11 cellular contexts compared by ENCODE assay signal in genomic region chr2:10452956-10453885, GRCh38. TPM values are rescaled to one million over a fixed set of nuclear protein-coding genes. Genes with fewer than 3 reads are reported as not detected.
DNase-seq lines count a peak whose midpoint lies in the region; ATAC-seq, FAIRE-seq and TF ChIP-seq lines count a peak whose summit lies in the region.
"Had no signal": no experiment of that assay in that cellular context is flagged by ENCODE, and none has a peak within 500 bp of the region (broad histone marks: within the 10 kb centered on the region; RNA-seq: fewer than 3 reads in every experiment).

No MANE protein-coding gene starts in this region.

- no peak for TF ChIP-seq EP300 in A549 (IDR thresholded peaks at IDR 0.05)

- no peak overlapping the region for H3K4me3 ChIP-seq in A549
- no peak overlapping the region for H3K4me3 ChIP-seq in testis
- no peak overlapping the region for H3K4me3 ChIP-seq in brain microvascular endothelial cell (ENCODE audit: low read depth, low read length)

- intact Hi-C loops in testis (cut with DNase I; ENCODE audit: low total_unique reads): no loop called here

- TF ChIP-seq POLR2A in A549 (IDR thresholded peaks at IDR 0.05; ENCODE audit: low read length) (no peak), testis (IDR thresholded peaks at IDR 0.05) (no peak)

- no peak for TF ChIP-seq RAD21 in A549 (conservative IDR thresholded peaks at IDR 0.05 in 1 of 2, IDR thresholded peaks at IDR 0.05 in 1 of 2)

- no peaks in the 10 kb centered on the region for H3K36me3 ChIP-seq in testis (ENCODE audit: low read depth, missing control alignments)
- H3K36me3 ChIP-seq in brain microvascular endothelial cell (replicated peaks): no peaks in the 10 kb centered on the region

- no peak for FAIRE-seq in A549 (lab: Jason Lieb, UNC)
- FAIRE-seq: H1 had no signal

- no peaks in the 10 kb centered on the region for H3K9me3 ChIP-seq in A549
- no peaks in the 10 kb centered on the region for H3K9me3 ChIP-seq in testis

- DNase-seq in A549 (ENCODE audit: low read depth in 1 of 2, low spot score in 1 of 2): no peak
- peak; percentile 70 for DNase-seq in COR-L47 (lab: John Stamatoyannopoulos, UW)
- DNase-seq in NCI-H345 treated with DMSO at 0.1 percent for 48 hours (lab: John Stamatoyannopoulos, UW; ENCODE audit: unreplicated experiment): peak; percentile 81
- no peak for DNase-seq in foreskin keratinocyte
- no peak for DNase-seq in testis
- no peak for DNase-seq in brain microvascular endothelial cell
- DNase-seq: MV-4-11, Right ventricle myocardium superior had no signal

- peak overlapping the region; percentile 46 to 79; a peak in 5 of 6 replicates for H3K27ac ChIP-seq in A549
- H3K27ac ChIP-seq in foreskin keratinocyte: peak overlapping the region; percentile 75
- H3K27ac ChIP-seq in testis: no peak overlapping the region
- H3K27ac ChIP-seq in brain microvascular endothelial cell: no peak overlapping the region

- in situ Hi-C loops in brain microvascular endothelial cell (cut with HindIII; ENCODE audit: low pct_ligation_motif_present, low sequenced_read_pairs): no loop called here

- POLR2A ChIA-PET in A549 (lab: Yijun Ruan, JAX): no interaction called here

- 90% methylated on average over 17 of the region's 17 CpGs for WGBS in A549 (ENCODE audit: missing lambda C conversion rate)
- 90 to 91% methylated on average over 17 of the region's 17 CpGs for WGBS in testis, 2 donors

- H3K4me2 ChIP-seq in A549: peak overlapping the region; percentile 60

- H3K27me3 ChIP-seq in foreskin keratinocyte: no peaks in the 10 kb centered on the region
- H3K27me3 ChIP-seq in testis: no peaks in the 10 kb centered on the region
- no peaks in the 10 kb centered on the region for H3K27me3 ChIP-seq in brain microvascular endothelial cell (replicated peaks)

- TF ChIP-seq CTCF in A549 (IDR thresholded peaks at IDR 0.05): no peak
- no peak for TF ChIP-seq CTCF in foreskin keratinocyte (conservative IDR thresholded peaks at IDR 0.05)
- TF ChIP-seq CTCF in testis (IDR thresholded peaks at IDR 0.05): no peak
- TF ChIP-seq CTCF in brain microvascular endothelial cell (IDR thresholded peaks at IDR 0.05; ENCODE audit: low read depth, low read length, missing control alignments): no peak

- H3K4me1 ChIP-seq in A549 (peaks cover 55% of the 10 kb centered on the region), foreskin keratinocyte (peaks cover 28% of the 10 kb centered on the region), testis (peaks cover 8% of the 10 kb centered on the region)

- ATAC-seq in A549 (no peak), foreskin keratinocyte (no peak), HG03378 (IDR thresholded peaks at IDR 0.05; ENCODE audit: unreplicated experiment) (no peak), HG03108 (IDR thresholded peaks at IDR 0.05; ENCODE audit: unreplicated experiment) (no peak)

- CTCF ChIA-PET in A549 (lab: Yijun Ruan, JAX): interaction anchor here (0.7 to 1.6 kb wide), 9 partner anchors 8 to 175 kb away, joined by 3 to 5 read pairs (median 3); no protein-coding TSS in a partner anchor

TF ChIP-seq in A549, 52 proteins besides CTCF, POLR2A, EP300 and RAD21:
- no peak for TF ChIP-seq HDAC2 (IDR thresholded peaks at IDR 0.05)
- no peak for TF ChIP-seq MYC (IDR thresholded peaks at IDR 0.05; ENCODE audit: borderline replicate concordance, low read length)
- no peak for TF ChIP-seq HOXB5 (CRISPR knock-in tag; IDR thresholded peaks at IDR 0.05)
- TF ChIP-seq JUNB (IDR thresholded peaks at IDR 0.05): no peak
- TF ChIP-seq GATA3 (IDR thresholded peaks at IDR 0.05; ENCODE audit: borderline replicate concordance): no peak
- TF ChIP-seq RARB (CRISPR knock-in tag; IDR thresholded peaks at IDR 0.05): no peak

RNA-seq across cellular contexts. Expression of gene ODC1, which starts 5.1 kb away (rescaled TPM):
- polyA plus RNA-seq in A549 (2011; rRNA removed) (198 and 265 TPM in 2 replicates), A549 (2017; fragmentation: RNase III; extraction: RNeasy Plus Mini Kit Qiagen cat#74134 plus additional on column Dnase treatment) (56.3 to 89.5 TPM (median 57.8 TPM) in 3 replicates), foreskin keratinocyte (171 and 184 TPM in 2 replicates), testis (ENCODE audit: insufficient read depth, low read depth, low replicate concordance) (309 TPM)
- polyA plus RNA-seq in A549 (2012; cell fraction: cytosol; rRNA removed): 147 and 159 TPM in 2 replicates
- polyA plus RNA-seq in A549 (2012; cell fraction: nucleus; rRNA removed): 84.5 and 165 TPM in 2 replicates
- 110 and 113 TPM in 2 replicates for polyA minus RNA-seq in A549 (2011; rRNA and poly(A)+ RNA removed)
- total RNA-seq in foreskin keratinocyte (207 and 211 TPM in 2 replicates), testis (100 to 1,000 TPM; 208 to 321 TPM)

Comparison
In these comparisons a context has a peak if more than half of its experiments do, and no peak if none do; other contexts are left out.
1. DNase-seq: peak in COR-L47 (single experiment) and NCI-H345 treated with DMSO at 0.1 percent for 48 hours (single experiment); none in A549 (0 of 2), foreskin keratinocyte (0 of 2), testis (single experiment) and brain microvascular endothelial cell (single experiment).
2. H3K27ac ChIP-seq: peak in A549 (2 of 2) and foreskin keratinocyte (single experiment); none in testis (0 of 2) and brain microvascular endothelial cell (single experiment).